ENCODE assay signal across 20 cellular contexts in the genomic region with DNA sequence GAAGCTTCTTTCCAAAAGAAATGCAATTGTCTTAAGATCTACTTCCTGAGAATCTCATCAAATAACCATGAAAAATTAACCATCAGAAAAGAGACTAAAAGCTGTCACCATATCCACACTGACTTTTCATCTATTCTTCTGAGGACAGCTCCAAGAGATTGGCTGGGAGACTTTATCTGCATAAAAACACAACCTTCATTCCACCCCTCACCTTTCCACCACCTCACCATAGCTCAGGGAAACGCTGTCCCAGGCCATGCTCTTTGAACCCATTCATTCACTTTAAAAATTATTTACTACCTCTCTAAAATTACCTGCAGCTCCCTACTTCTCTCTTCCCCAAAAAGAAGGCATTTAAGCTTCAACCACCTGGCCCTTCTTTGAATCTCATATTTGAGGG. TPM values are rescaled to one million over a fixed set of nuclear protein-coding genes. Genes with fewer than 3 reads are reported as not detected.
DNase-seq lines count a peak whose midpoint lies in the region; ATAC-seq and TF ChIP-seq lines count a peak whose summit lies in the region.
"Had no signal": no experiment of that assay in that cellular context is flagged by ENCODE, and none has a peak within 500 bp of the region (broad histone marks: within the 10 kb centered on the region; RNA-seq: fewer than 3 reads in every experiment).

No MANE protein-coding gene starts in this region.

- WGBS in GM23248 (ENCODE audit: low coverage in 1 of 2, low lambda C conversion rate in 2 of 2, missing lambda C conversion rate in 2 of 2), 2 experiments, result 46 to 57% methylated on average over 1 of the region's 1 CpG

- H3K4me1 Mint-ChIP-seq in glutamatergic neuron (ENCODE audit: low read depth, unreplicated experiment) (peaks cover 32% of the 10 kb centered on the region), progenitor cell of endocrine pancreas (ENCODE audit: low read depth) (peaks cover 36% of the 10 kb centered on the region)

- in situ Hi-C loops in GM23248 (cut with MboI), result no loop called here

- H3K9me2 ChIP-seq in GM23248 (ENCODE audit: insufficient read depth) (no peaks in the 10 kb centered on the region), PC-3 (replicated peaks; ENCODE audit: low read length) (no peaks in the 10 kb centered on the region)

- peak overlapping the region; percentile 87; the same call in 1 of the 2 replicates for H3K4me3 ChIP-seq in GM23248
- peak overlapping the region; percentile 80 for H3K4me3 ChIP-seq in PC-3 (ENCODE audit: low read length)
- H3K4me3 ChIP-seq: body of pancreas had no signal

- H2AFZ ChIP-seq in GM23248 (no peak overlapping the region), PC-3 (ENCODE audit: low read length) (no peak overlapping the region)

- H3K9me3 ChIP-seq in GM23248 (ENCODE audit: low read depth) (no peaks in the 10 kb centered on the region), PC-3 (ENCODE audit: low read length) (no peaks in the 10 kb centered on the region)
- H3K9me3 ChIP-seq: body of pancreas, neutrophil had no signal

- H3K9me3 Mint-ChIP-seq in glutamatergic neuron (ENCODE audit: unreplicated experiment), result peaks cover 1% of the 10 kb centered on the region
- peaks cover 9% of the 10 kb centered on the region for H3K9me3 Mint-ChIP-seq in progenitor cell of endocrine pancreas (ENCODE audit: low read depth)
- H3K9me3 Mint-ChIP-seq: activated naive CD4-positive, alpha-beta T cell treated with anti-CD3 and anti-CD28 coated beads, Interleukin-2, amount 10 ng/mL, durations not matched to agents 7 days and 5 days had no signal

- no peak overlapping the region for H3K9ac ChIP-seq in GM23248
- H3K9ac ChIP-seq in PC-3 (ENCODE audit: low read length), result no peak overlapping the region
- H3K9ac ChIP-seq: KMS-11 had no signal

- ATAC-seq in PC-3 (no peak), GM19023 (IDR thresholded peaks at IDR 0.05; ENCODE audit: unreplicated experiment) (no peak), GM18861 (IDR thresholded peaks at IDR 0.05; ENCODE audit: unreplicated experiment) (no peak)
- ATAC-seq: body of pancreas, esophagus mucosa had no signal

- peak overlapping the region; percentile 99 for H3K4me2 ChIP-seq in GM23248 (ENCODE audit: unreplicated experiment)
- peak overlapping the region; percentile 89 for H3K4me2 ChIP-seq in PC-3 (ENCODE audit: low read length)
- H3K4me2 ChIP-seq: KMS-11 had no signal

- BruUV-seq in PC-3 (replicated peaks; lab: Mats Ljungman, UMichigan), result no TSS peak

- CTCF ChIA-PET in PC-3 (lab: Charles Lee), result no interaction called here

- H4K20me1 ChIP-seq in GM23248 (ENCODE audit: insufficient read depth) (no peaks in the 10 kb centered on the region), PC-3 (ENCODE audit: low read length) (no peaks in the 10 kb centered on the region)

- H3K36me3 Mint-ChIP-seq in glutamatergic neuron (ENCODE audit: unreplicated experiment) (peaks cover 7% of the 10 kb centered on the region), progenitor cell of endocrine pancreas (ENCODE audit: insufficient read depth) (peaks cover 5% of the 10 kb centered on the region)
- H3K36me3 Mint-ChIP-seq: activated naive CD4-positive, alpha-beta T cell treated with anti-CD3 and anti-CD28 coated beads, Interleukin-2, amount 10 ng/mL, durations not matched to agents 7 days and 5 days had no signal

- intact Hi-C loops in PC-3 (cut with micrococcal nuclease), result loop anchor here (5.0 kb wide), 1 partner anchor 58 kb away; the partner anchor contains the start of gene TIGD2

- DNase-seq in GM23248, result no peak
- DNase-seq in PC-3, result no peak
- DNase-seq in glutamatergic neuron, result no peak
- no peak for DNase-seq in progenitor cell of endocrine pancreas (ENCODE audit: low spot score, unreplicated experiment)
- DNase-seq in NCI-H1417 (lab: John Stamatoyannopoulos, UW), result no peak
- no peak for DNase-seq in SW 1271 (lab: John Stamatoyannopoulos, UW)
- DNase-seq: activated CD4-positive, alpha-beta T cell treated with anti-CD3 and anti-CD28 coated beads for 48 hours; activated CD8-positive, alpha-beta memory T cell treated with anti-CD3 and anti-CD28 coated beads, Interleukin-2, amount 50 U/mL, for 48 hours; activated naive CD4-positive, alpha-beta T cell treated with anti-CD3 and anti-CD28 coated beads, Interleukin-2, amount 10 ng/mL, durations not matched to agents 7 days and 5 days; body of pancreas; dermis blood vessel endothelial cell; stimulated activated CD4-positive, alpha-beta T cell treated with anti-CD3 and anti-CD28 coated beads, Interleukin-4, amount 100 ng/mL, for 1 hour; substantia nigra had no signal

- H3K36me3 ChIP-seq in GM23248 (ENCODE audit: low read depth) (no peaks in the 10 kb centered on the region), PC-3 (ENCODE audit: low read depth, low read length) (no peaks in the 10 kb centered on the region)
- H3K36me3 ChIP-seq: neutrophil had no signal

- H3K27ac Mint-ChIP-seq in glutamatergic neuron (ENCODE audit: unreplicated experiment), result peak overlapping the region; percentile 25
- peak overlapping the region; percentile 25 for H3K27ac Mint-ChIP-seq in progenitor cell of endocrine pancreas
- H3K27ac Mint-ChIP-seq: activated naive CD4-positive, alpha-beta T cell treated with anti-CD3 and anti-CD28 coated beads, Interleukin-2, amount 10 ng/mL, durations not matched to agents 7 days and 5 days; B cell; memory B cell had no signal

- H3K4me3 Mint-ChIP-seq in glutamatergic neuron (ENCODE audit: unreplicated experiment), result peak overlapping the region; percentile 97
- peak overlapping the region; percentile 80 for H3K4me3 Mint-ChIP-seq in progenitor cell of endocrine pancreas (ENCODE audit: low read depth)
- H3K4me3 Mint-ChIP-seq: activated naive CD4-positive, alpha-beta T cell treated with anti-CD3 and anti-CD28 coated beads, Interleukin-2, amount 10 ng/mL, durations not matched to agents 7 days and 5 days; B cell; memory B cell had no signal

- H3K79me2 ChIP-seq in GM23248 (ENCODE audit: insufficient read depth), result peaks cover 63% of the 10 kb centered on the region
- H3K79me2 ChIP-seq in PC-3 (ENCODE audit: low read length), result peaks cover 41% of the 10 kb centered on the region

- H3K27ac ChIP-seq in GM23248 (no peak overlapping the region), PC-3 (ENCODE audit: low read length) (no peak overlapping the region)
- H3K27ac ChIP-seq: body of pancreas, KMS-11, neutrophil had no signal

- H3F3A ChIP-seq in GM23248 (ENCODE audit: insufficient read depth), result peaks cover 25% of the 10 kb centered on the region
- no peaks in the 10 kb centered on the region for H3F3A ChIP-seq in PC-3 (ENCODE audit: low read length, unreplicated experiment)

- POLR2A ChIA-PET in PC-3 (lab: Charles Lee; ENCODE audit: unreplicated experiment), result no interaction called here

- no peak for TF ChIP-seq CTCF in PC-3 (conservative IDR thresholded peaks at IDR 0.05; ENCODE audit: low read depth, low read length)
- TF ChIP-seq CTCF in glutamatergic neuron (IDR thresholded peaks at IDR 0.05; ENCODE audit: partially characterized antibody, unreplicated experiment), result no peak
- no peak for TF ChIP-seq CTCF in progenitor cell of endocrine pancreas (IDR thresholded peaks at IDR 0.05; ENCODE audit: unreplicated experiment)

- H3K27me3 Mint-ChIP-seq in glutamatergic neuron (ENCODE audit: unreplicated experiment) (peaks cover 1% of the 10 kb centered on the region), progenitor cell of endocrine pancreas (no peaks in the 10 kb centered on the region)
- H3K27me3 Mint-ChIP-seq: activated naive CD4-positive, alpha-beta T cell treated with anti-CD3 and anti-CD28 coated beads, Interleukin-2, amount 10 ng/mL, durations not matched to agents 7 days and 5 days; B cell had no signal

- H3K27me3 ChIP-seq in GM23248 (replicated peaks; ENCODE audit: insufficient read depth) (no peaks in the 10 kb centered on the region), PC-3 (ENCODE audit: low read length) (no peaks in the 10 kb centered on the region)
- H3K27me3 ChIP-seq: body of pancreas, neutrophil had no signal

- peaks cover 24% of the 10 kb centered on the region for H3K4me1 ChIP-seq in GM23248 (ENCODE audit: insufficient read depth)
- peaks cover 17% of the 10 kb centered on the region for H3K4me1 ChIP-seq in PC-3 (ENCODE audit: insufficient read depth, low read length)

RNA-seq across cellular contexts. Expression of gene FAM13A, which starts 2.4 kb away (rescaled TPM):
- 6.6 and 7.8 TPM in 2 replicates for total RNA-seq in GM23248 (2014; rRNA removed; shearing (Covaris generic))
- polyA plus RNA-seq in GM23248 (2016; fragmentation: Nextera tagmentation; extraction: Ambion mirVana), result 5.3 and 5.5 TPM in 2 replicates
- 8.6 and 14.6 TPM in 2 replicates for total RNA-seq in PC-3 (2014; rRNA removed)
- total RNA-seq in glutamatergic neuron (ENCODE audit: unreplicated experiment), result 51.2 TPM
- 29.5 and 31.2 TPM in 2 replicates for total RNA-seq in progenitor cell of endocrine pancreas

RNA-seq across cellular contexts. Expression of gene TIGD2, which starts 56.7 kb away (rescaled TPM):
- 9.9 and 10.5 TPM in 2 replicates for total RNA-seq in GM23248 (2014; rRNA removed; shearing (Covaris generic))
- 7.2 and 7.6 TPM in 2 replicates for polyA plus RNA-seq in GM23248 (2016; fragmentation: Nextera tagmentation; extraction: Ambion mirVana)
- total RNA-seq in PC-3 (2014; rRNA removed) (4.2 and 5.4 TPM in 2 replicates), glutamatergic neuron (ENCODE audit: unreplicated experiment) (18.4 TPM), progenitor cell of endocrine pancreas (9.2 and 9.8 TPM in 2 replicates)
